Comparison of ENCODE assay signal across 1 cellular context in the genomic region with DNA sequence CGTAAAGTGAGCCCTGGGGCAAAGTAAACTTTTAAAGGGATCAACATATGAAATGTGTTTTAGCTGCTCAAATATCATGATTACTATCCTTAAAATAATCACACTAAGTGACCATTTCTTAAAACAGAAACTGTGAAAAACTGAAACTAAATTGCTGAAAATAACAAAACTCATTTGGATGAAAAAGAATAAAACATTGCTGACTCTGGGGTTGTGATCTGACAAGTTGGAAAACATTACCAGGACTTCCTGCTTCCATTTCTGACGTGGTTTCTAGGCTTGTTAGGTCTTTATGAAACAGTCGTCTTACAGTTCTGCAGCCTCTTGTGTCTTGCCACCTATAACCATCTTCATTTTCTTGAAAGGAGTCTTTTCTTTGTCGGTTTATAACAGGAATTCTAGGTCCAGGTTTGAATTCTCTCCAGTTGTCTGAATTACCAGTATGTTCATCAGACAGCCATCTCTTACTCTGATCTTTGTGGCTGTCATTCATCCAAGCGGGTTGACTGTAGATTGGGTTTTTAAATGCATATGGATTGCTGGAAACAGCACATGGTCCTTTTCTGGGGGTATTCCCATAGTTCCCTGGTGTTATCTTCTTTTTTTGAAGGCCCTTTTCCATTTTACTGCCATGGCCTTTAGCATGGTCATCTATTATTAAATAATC.
TF ChIP-seq lines count a peak whose summit lies in the region.

No MANE protein-coding gene starts in this region.

TF ChIP-seq in GM12878, 131 proteins besides CTCF, POLR2A, EP300 and RAD21 (continued from another document and continues in another):
- TF ChIP-seq ZBTB4 (CRISPR knock-in tag; IDR thresholded peaks at IDR 0.05), result no peak
- TF ChIP-seq GABPA (IDR thresholded peaks at IDR 0.05; ENCODE audit: low read depth), result no peak
- TF ChIP-seq RFX5 (IDR thresholded peaks at IDR 0.05; ENCODE audit: low read depth, low read length), result no peak
- TF ChIP-seq CHD2 (IDR thresholded peaks at IDR 0.05; ENCODE audit: borderline replicate concordance, low read depth, low read length), result no peak
- TF ChIP-seq NBN (IDR thresholded peaks at IDR 0.05), result no peak
- no peak for TF ChIP-seq NFYA (IDR thresholded peaks at IDR 0.05; ENCODE audit: borderline replicate concordance, low read depth, low read length)
- TF ChIP-seq SUPT20H (IDR thresholded peaks at IDR 0.05; ENCODE audit: borderline replicate concordance, control insufficient read depth, low read depth, low read length), result no peak
- no peak for TF ChIP-seq E2F4 (IDR thresholded peaks at IDR 0.05; ENCODE audit: low read depth, low read length)
- TF ChIP-seq PAX5 (IDR thresholded peaks at IDR 0.05; ENCODE audit: borderline replicate concordance, low read depth, low read length), result no peak
- TF ChIP-seq, protein P1, sequence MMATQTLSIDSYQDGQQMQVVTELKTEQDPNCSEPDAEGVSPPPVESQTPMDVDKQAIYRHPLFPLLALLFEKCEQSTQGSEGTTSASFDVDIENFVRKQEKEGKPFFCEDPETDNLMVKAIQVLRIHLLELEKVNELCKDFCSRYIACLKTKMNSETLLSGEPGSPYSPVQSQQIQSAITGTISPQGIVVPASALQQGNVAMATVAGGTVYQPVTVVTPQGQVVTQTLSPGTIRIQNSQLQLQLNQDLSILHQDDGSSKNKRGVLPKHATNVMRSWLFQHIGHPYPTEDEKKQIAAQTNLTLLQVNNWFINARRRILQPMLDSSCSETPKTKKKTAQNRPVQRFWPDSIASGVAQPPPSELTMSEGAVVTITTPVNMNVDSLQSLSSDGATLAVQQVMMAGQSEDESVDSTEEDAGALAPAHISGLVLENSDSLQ (IDR thresholded peaks at IDR 0.05), result peak; percentile 73
- TF ChIP-seq PML (IDR thresholded peaks at IDR 0.05; ENCODE audit: low read length), result no peak
- no peak for TF ChIP-seq TCF12 (IDR thresholded peaks at IDR 0.05; ENCODE audit: low read depth, low read length)
- TF ChIP-seq NR2F1 (conservative IDR thresholded peaks at IDR 0.05), result no peak
- TF ChIP-seq DPF2 (IDR thresholded peaks at IDR 0.05), result no peak
- TF ChIP-seq SMAD1 (IDR thresholded peaks at IDR 0.05; ENCODE audit: low read depth, partially characterized antibody), result no peak
- TF ChIP-seq BCL11A (IDR thresholded peaks at IDR 0.05; ENCODE audit: low read depth, low read length), result no peak
- TF ChIP-seq, protein P2, sequence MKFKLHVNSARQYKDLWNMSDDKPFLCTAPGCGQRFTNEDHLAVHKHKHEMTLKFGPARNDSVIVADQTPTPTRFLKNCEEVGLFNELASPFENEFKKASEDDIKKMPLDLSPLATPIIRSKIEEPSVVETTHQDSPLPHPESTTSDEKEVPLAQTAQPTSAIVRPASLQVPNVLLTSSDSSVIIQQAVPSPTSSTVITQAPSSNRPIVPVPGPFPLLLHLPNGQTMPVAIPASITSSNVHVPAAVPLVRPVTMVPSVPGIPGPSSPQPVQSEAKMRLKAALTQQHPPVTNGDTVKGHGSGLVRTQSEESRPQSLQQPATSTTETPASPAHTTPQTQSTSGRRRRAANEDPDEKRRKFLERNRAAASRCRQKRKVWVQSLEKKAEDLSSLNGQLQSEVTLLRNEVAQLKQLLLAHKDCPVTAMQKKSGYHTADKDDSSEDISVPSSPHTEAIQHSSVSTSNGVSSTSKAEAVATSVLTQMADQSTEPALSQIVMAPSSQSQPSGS (IDR thresholded peaks at IDR 0.05; ENCODE audit: low read length), result no peak
- no peak for TF ChIP-seq MEF2A (IDR thresholded peaks at IDR 0.05; ENCODE audit: insufficient read depth, low read depth, low read length)
- peak; percentile 50; the same call in 1 of the 2 replicates for TF ChIP-seq MXI1 (IDR thresholded peaks at IDR 0.05; ENCODE audit: low read depth, low read length)
- TF ChIP-seq CUX1 (IDR thresholded peaks at IDR 0.05; ENCODE audit: insufficient replicate concordance, low read depth, low read length), result no peak
- TF ChIP-seq USF2 (IDR thresholded peaks at IDR 0.05; ENCODE audit: borderline replicate concordance, low read depth, low read length), result no peak
- TF ChIP-seq SREBF1 (IDR thresholded peaks at IDR 0.05; ENCODE audit: low read length), result no peak
- no peak for TF ChIP-seq FOS (IDR thresholded peaks at IDR 0.05; ENCODE audit: borderline replicate concordance, extremely low read depth, insufficient read length)
- TF ChIP-seq ZNF274 (IDR thresholded peaks at IDR 0.05; ENCODE audit: insufficient read depth, insufficient read length), result no peak
- no peak for TF ChIP-seq BCLAF1 (IDR thresholded peaks at IDR 0.05)
- no peak for TF ChIP-seq HDAC6 (IDR thresholded peaks at IDR 0.05; ENCODE audit: unreplicated experiment)
- no peak for TF ChIP-seq POLR2AphosphoS2 (IDR thresholded peaks at IDR 0.05; ENCODE audit: low read depth, low read length)
- no peak for TF ChIP-seq SP1 (IDR thresholded peaks at IDR 0.05; ENCODE audit: low read depth, low read length)
- TF ChIP-seq CHD1 (IDR thresholded peaks at IDR 0.05; ENCODE audit: low read depth, low read length), result 0 out of 2 replicates have a peak, but pooled peaks have one; percentile 56
- TF ChIP-seq, protein P3, sequence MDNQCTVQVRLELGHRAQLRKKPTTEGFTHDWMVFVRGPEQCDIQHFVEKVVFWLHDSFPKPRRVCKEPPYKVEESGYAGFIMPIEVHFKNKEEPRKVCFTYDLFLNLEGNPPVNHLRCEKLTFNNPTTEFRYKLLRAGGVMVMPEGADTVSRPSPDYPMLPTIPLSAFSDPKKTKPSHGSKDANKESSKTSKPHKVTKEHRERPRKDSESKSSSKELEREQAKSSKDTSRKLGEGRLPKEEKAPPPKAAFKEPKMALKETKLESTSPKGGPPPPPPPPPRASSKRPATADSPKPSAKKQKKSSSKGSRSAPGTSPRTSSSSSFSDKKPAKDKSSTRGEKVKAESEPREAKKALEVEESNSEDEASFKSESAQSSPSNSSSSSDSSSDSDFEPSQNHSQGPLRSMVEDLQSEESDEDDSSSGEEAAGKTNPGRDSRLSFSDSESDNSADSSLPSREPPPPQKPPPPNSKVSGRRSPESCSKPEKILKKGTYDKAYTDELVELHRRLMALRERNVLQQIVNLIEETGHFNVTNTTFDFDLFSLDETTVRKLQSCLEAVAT (IDR thresholded peaks at IDR 0.05), result no peak
- no peak for TF ChIP-seq SMC3 (IDR thresholded peaks at IDR 0.05; ENCODE audit: borderline replicate concordance, low read length)
- TF ChIP-seq SIX5 (IDR thresholded peaks at IDR 0.05; ENCODE audit: low read depth, low read length, severe bottlenecking), result no peak
- no peak for TF ChIP-seq REST (IDR thresholded peaks at IDR 0.05; ENCODE audit: low read depth, low read length)
